In genomic region chr11:65917077-65917433, GRCh38 we compare ENCODE assay signal across 7 cellular contexts. TPM values are rescaled to one million over a fixed set of nuclear protein-coding genes. Genes with fewer than 3 reads are reported as not detected.
A peak's percentile ranks its signal among the peaks of the same experiment; 100 is the strongest.
DNase-seq lines count a peak whose midpoint lies in the region; ATAC-seq and TF ChIP-seq lines count a peak whose summit lies in the region.
"Had no signal": no experiment of that assay in that cellular context is flagged by ENCODE, and none has a peak within 500 bp of the region (broad histone marks: within the 10 kb centered on the region; RNA-seq: fewer than 3 reads in every experiment).

No MANE protein-coding gene starts in this region.

- DNase-seq in ELR (ENCODE audit: low read depth), result peak; percentile 36
- DNase-seq in activated naive CD8-positive, alpha-beta T cell treated with anti-CD3 and anti-CD28 coated beads, Interleukin-2, amount 10 ng/mL, durations not matched to agents 7 days and 5 days, result no peak
- no peak for DNase-seq in neural progenitor cell (ENCODE audit: low spot score)
- no peak for DNase-seq in OCI-M2 (lab: John Stamatoyannopoulos, UW; ENCODE audit: unreplicated experiment)
- DNase-seq in HuH-7 (ENCODE audit: low spot score), result no peak
- DNase-seq in DMS153 treated with DMSO at 0.1 percent for 48 hours (lab: John Stamatoyannopoulos, UW; ENCODE audit: unreplicated experiment), result no peak
- DNase-seq: NCI-H1694 treated with DMSO at 0.1 percent for 48 hours had no signal

- no peaks in the 10 kb centered on the region for H3K27me3 Mint-ChIP-seq in activated naive CD8-positive, alpha-beta T cell treated with anti-CD3 and anti-CD28 coated beads, Interleukin-2, amount 10 ng/mL, durations not matched to agents 7 days and 5 days
- peaks cover 3% of the 10 kb centered on the region for H3K27me3 Mint-ChIP-seq in neural progenitor cell (ENCODE audit: insufficient read depth, low read depth)

- H3K27ac ChIP-seq in neural progenitor cell, result no peak overlapping the region

- no peak overlapping the region for H3K4me3 ChIP-seq in neural progenitor cell

- H3K4me1 ChIP-seq in neural progenitor cell, result peaks cover 10% of the 10 kb centered on the region

- H3K9ac ChIP-seq in neural progenitor cell, result no peak overlapping the region

- peaks cover 12% of the 10 kb centered on the region for H4K20me1 ChIP-seq in neural progenitor cell (ENCODE audit: low read depth)

- H3K4me3 Mint-ChIP-seq in activated naive CD8-positive, alpha-beta T cell treated with anti-CD3 and anti-CD28 coated beads, Interleukin-2, amount 10 ng/mL, durations not matched to agents 7 days and 5 days, result peak overlapping the region; percentile 70
- peak overlapping the region; percentile 92 for H3K4me3 Mint-ChIP-seq in neural progenitor cell

- H3K4me1 Mint-ChIP-seq in activated naive CD8-positive, alpha-beta T cell treated with anti-CD3 and anti-CD28 coated beads, Interleukin-2, amount 10 ng/mL, durations not matched to agents 7 days and 5 days, result peaks cover 19% of the 10 kb centered on the region
- peaks cover 23% of the 10 kb centered on the region for H3K4me1 Mint-ChIP-seq in neural progenitor cell

- H2AFZ ChIP-seq in neural progenitor cell (replicated peaks), result no peak overlapping the region

- no peak overlapping the region for H3K4me2 ChIP-seq in neural progenitor cell

- no peaks in the 10 kb centered on the region for H3K36me3 ChIP-seq in neural progenitor cell

- peaks cover 21% of the 10 kb centered on the region for H3K79me2 ChIP-seq in neural progenitor cell (ENCODE audit: low read depth)

- TF ChIP-seq CTCF in neural progenitor cell (IDR thresholded peaks at IDR 0.05), result no peak

- no peaks in the 10 kb centered on the region for H3K27me3 ChIP-seq in neural progenitor cell

- POLR2A ChIA-PET in activated naive CD8-positive, alpha-beta T cell treated with anti-CD3 and anti-CD28 coated beads, Interleukin-2, amount 10 ng/mL, durations not matched to agents 7 days and 5 days (lab: Charles Lee), result interaction anchor here (1.0 to 2.5 kb wide), 4 partner anchors 9 to 27 kb away, joined by 6 to 35 read pairs (median 20); partner anchors contain the start of genes CCDC85B, FIBP and FOSL1

- no peaks in the 10 kb centered on the region for H3K9me3 Mint-ChIP-seq in activated naive CD8-positive, alpha-beta T cell treated with anti-CD3 and anti-CD28 coated beads, Interleukin-2, amount 10 ng/mL, durations not matched to agents 7 days and 5 days
- H3K9me3 Mint-ChIP-seq in neural progenitor cell, result no peaks in the 10 kb centered on the region

- no peaks in the 10 kb centered on the region for H3K9me3 ChIP-seq in neural progenitor cell (ENCODE audit: low read depth)

- H3K27ac Mint-ChIP-seq in activated naive CD8-positive, alpha-beta T cell treated with anti-CD3 and anti-CD28 coated beads, Interleukin-2, amount 10 ng/mL, durations not matched to agents 7 days and 5 days, result peak overlapping the region; percentile 44
- H3K27ac Mint-ChIP-seq in neural progenitor cell, result no peak overlapping the region

- no peak for ATAC-seq in activated naive CD8-positive, alpha-beta T cell treated with anti-CD3 and anti-CD28 coated beads, Interleukin-2, amount 10 ng/mL, durations not matched to agents 7 days and 5 days (ENCODE audit: low read depth)

- no peaks in the 10 kb centered on the region for H3F3A ChIP-seq in neural progenitor cell (ENCODE audit: low read depth)

- H3K36me3 Mint-ChIP-seq in activated naive CD8-positive, alpha-beta T cell treated with anti-CD3 and anti-CD28 coated beads, Interleukin-2, amount 10 ng/mL, durations not matched to agents 7 days and 5 days, result peaks cover 15% of the 10 kb centered on the region
- peaks cover 6% of the 10 kb centered on the region for H3K36me3 Mint-ChIP-seq in neural progenitor cell

RNA-seq across cellular contexts. Expression of gene C11orf68, which starts 1.8 kb away (rescaled TPM):
- 10 to 100 TPM; 39.8 to 42.8 TPM for total RNA-seq in activated naive CD8-positive, alpha-beta T cell treated with anti-CD3 and anti-CD28 coated beads, Interleukin-2, amount 10 ng/mL, durations not matched to agents 7 days and 5 days
- total RNA-seq in neural progenitor cell (ENCODE audit: low replicate concordance), result 6.9 and 22.4 TPM in 2 replicates

RNA-seq across cellular contexts. Expression of gene DRAP1, which starts 2.2 kb away (rescaled TPM):
- total RNA-seq in activated naive CD8-positive, alpha-beta T cell treated with anti-CD3 and anti-CD28 coated beads, Interleukin-2, amount 10 ng/mL, durations not matched to agents 7 days and 5 days, result 100 to 1,000 TPM; 225 to 259 TPM
- 51.0 and 74.8 TPM in 2 replicates for total RNA-seq in neural progenitor cell (ENCODE audit: low replicate concordance)

RNA-seq across cellular contexts. Expression of gene FOSL1, which starts 16.9 kb away (rescaled TPM):
- total RNA-seq in activated naive CD8-positive, alpha-beta T cell treated with anti-CD3 and anti-CD28 coated beads, Interleukin-2, amount 10 ng/mL, durations not matched to agents 7 days and 5 days, result 1 to 10 TPM; 1.9 to 2.0 TPM
- not detected in 2 replicates for total RNA-seq in neural progenitor cell (ENCODE audit: low replicate concordance)

RNA-seq across cellular contexts. Expression of gene CCDC85B, which starts 26.6 kb away (rescaled TPM):
- 10 to 100 TPM; 59.8 to 66.3 TPM for total RNA-seq in activated naive CD8-positive, alpha-beta T cell treated with anti-CD3 and anti-CD28 coated beads, Interleukin-2, amount 10 ng/mL, durations not matched to agents 7 days and 5 days
- total RNA-seq in neural progenitor cell (ENCODE audit: low replicate concordance), result 3.9 and 23.1 TPM in 2 replicates

RNA-seq across cellular contexts. Expression of gene TSGA10IP, which starts 28.2 kb away (rescaled TPM):
- total RNA-seq in activated naive CD8-positive, alpha-beta T cell treated with anti-CD3 and anti-CD28 coated beads, Interleukin-2, amount 10 ng/mL, durations not matched to agents 7 days and 5 days, result not detected
- 3.0 and 7.3 TPM in 2 replicates for total RNA-seq in neural progenitor cell (ENCODE audit: low replicate concordance)
